In the genomic region with DNA sequence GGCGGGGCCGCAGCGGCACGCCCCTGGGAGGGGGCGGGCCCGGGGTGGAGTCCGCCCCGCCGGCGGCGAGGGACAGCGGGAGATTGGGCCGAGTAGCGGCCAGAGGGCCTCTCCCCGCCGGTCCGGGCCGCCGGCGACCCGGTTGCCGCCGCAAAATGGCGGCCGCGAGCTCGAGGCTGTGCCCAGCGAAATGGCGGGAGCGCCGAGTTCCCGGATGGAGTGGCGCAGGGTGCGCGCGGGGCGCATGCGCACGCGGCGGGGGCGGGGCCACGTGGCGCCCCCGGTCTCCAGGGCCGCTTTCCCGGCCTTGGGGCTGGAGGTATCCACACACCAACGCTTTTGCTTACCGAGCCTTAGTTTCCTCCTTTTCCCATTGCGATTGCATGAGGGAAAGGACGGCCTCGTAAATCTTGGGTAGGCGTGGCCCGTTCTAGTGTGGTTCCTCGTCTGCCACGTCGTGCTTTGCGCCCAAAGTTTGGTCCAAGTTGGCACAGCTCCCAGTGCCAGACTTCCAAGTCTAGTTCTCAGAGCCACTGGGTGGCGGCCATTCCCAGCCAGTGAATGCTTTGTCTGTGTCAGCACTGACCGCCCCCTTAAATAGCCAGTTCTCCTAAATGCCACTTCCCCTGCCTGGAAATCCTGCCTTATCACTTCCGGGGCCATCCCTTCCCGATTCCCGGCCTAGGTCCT, we compare ENCODE assay signal across 1 cellular context.
TF ChIP-seq lines count a peak whose summit lies in the region.

No MANE protein-coding gene starts in this region.

TF ChIP-seq in K562, 482 proteins besides CTCF, POLR2A, EP300 and RAD21 (continued from another document and continues in another):
- TF ChIP-seq NFE2 (IDR thresholded peaks at IDR 0.05; ENCODE audit: low read depth): no peak
- 0 out of 2 replicates have a peak, but pooled peaks have one; percentile 79 for TF ChIP-seq PHB (CRISPR knock-in tag; IDR thresholded peaks at IDR 0.05)
- peak; percentile 92 for TF ChIP-seq E2F3 (CRISPR knock-in tag; IDR thresholded peaks at IDR 0.05)
- TF ChIP-seq MYC (IDR thresholded peaks at IDR 0.05; ENCODE audit: low read depth, low read length): peak; percentile 95
- 0 out of 2 replicates have a peak, but pooled peaks have one; percentile 55 for TF ChIP-seq MYC (CRISPR knock-in tag; IDR thresholded peaks at IDR 0.05; ENCODE audit: borderline replicate concordance, low read depth)
- TF ChIP-seq CTBP1 (IDR thresholded peaks at IDR 0.05; ENCODE audit: borderline replicate concordance): peak; percentile 14; the same call in 1 of the 2 replicates
- TF ChIP-seq TCFL5 (CRISPR knock-in tag; conservative IDR thresholded peaks at IDR 0.05): no peak
- TF ChIP-seq, protein P1, sequence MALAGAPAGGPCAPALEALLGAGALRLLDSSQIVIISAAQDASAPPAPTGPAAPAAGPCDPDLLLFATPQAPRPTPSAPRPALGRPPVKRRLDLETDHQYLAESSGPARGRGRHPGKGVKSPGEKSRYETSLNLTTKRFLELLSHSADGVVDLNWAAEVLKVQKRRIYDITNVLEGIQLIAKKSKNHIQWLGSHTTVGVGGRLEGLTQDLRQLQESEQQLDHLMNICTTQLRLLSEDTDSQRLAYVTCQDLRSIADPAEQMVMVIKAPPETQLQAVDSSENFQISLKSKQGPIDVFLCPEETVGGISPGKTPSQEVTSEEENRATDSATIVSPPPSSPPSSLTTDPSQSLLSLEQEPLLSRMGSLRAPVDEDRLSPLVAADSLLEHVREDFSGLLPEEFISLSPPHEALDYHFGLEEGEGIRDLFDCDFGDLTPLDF (CRISPR knock-in tag; IDR thresholded peaks at IDR 0.05): 0 out of 2 replicates have a peak, but pooled peaks have one; percentile 9
- 0 out of 2 replicates have a peak, but pooled peaks have one; percentile 37 for TF ChIP-seq CREM (IDR thresholded peaks at IDR 0.05; ENCODE audit: low read depth)
- peak; percentile 61; the same call in 1 of the 2 replicates for TF ChIP-seq KAT7 (CRISPR knock-in tag; IDR thresholded peaks at IDR 0.05; ENCODE audit: borderline replicate concordance)
- no peak for TF ChIP-seq SIX5 (IDR thresholded peaks at IDR 0.05; ENCODE audit: borderline replicate concordance in 1 of 2, insufficient read depth in 1 of 2, low read depth in 1 of 2, low read length in 2 of 2)
- TF ChIP-seq LCOR (CRISPR knock-in tag; IDR thresholded peaks at IDR 0.05): no peak
- TF ChIP-seq KDM4B (IDR thresholded peaks at IDR 0.05; ENCODE audit: borderline replicate concordance in 2 of 2, low read depth in 1 of 2): no peak; a peak in 2 of 4 replicates
- TF ChIP-seq CBFA2T2 (conservative IDR thresholded peaks at IDR 0.05): peak; percentile 0; the same call in 1 of the 2 replicates
- TF ChIP-seq ZNF75A (CRISPR knock-in tag; IDR thresholded peaks at IDR 0.05): no peak
- peak; percentile 78 for TF ChIP-seq SUPT5H (IDR thresholded peaks at IDR 0.05)
- no peak for TF ChIP-seq RBM25 (IDR thresholded peaks at IDR 0.05; ENCODE audit: low read depth, low read length, severe bottlenecking)
- 0 out of 2 replicates have a peak, but pooled peaks have one; percentile 26 for TF ChIP-seq GATAD2A (IDR thresholded peaks at IDR 0.05)
- no peak for TF ChIP-seq SLC30A9 (CRISPR knock-in tag; IDR thresholded peaks at IDR 0.05)
- no peak for TF ChIP-seq HNRNPUL1 (IDR thresholded peaks at IDR 0.05; ENCODE audit: low read length)
- TF ChIP-seq HDAC1 (IDR thresholded peaks at IDR 0.05): peak in 1 of 2 experiments; percentile 64; a peak in 2 of 4 replicates
- TF ChIP-seq ZEB2 (IDR thresholded peaks at IDR 0.05): no peak
- no peak for TF ChIP-seq EZH2 (IDR thresholded peaks at IDR 0.05; ENCODE audit: borderline replicate concordance, low read depth, low read length)
- TF ChIP-seq, protein P2, sequence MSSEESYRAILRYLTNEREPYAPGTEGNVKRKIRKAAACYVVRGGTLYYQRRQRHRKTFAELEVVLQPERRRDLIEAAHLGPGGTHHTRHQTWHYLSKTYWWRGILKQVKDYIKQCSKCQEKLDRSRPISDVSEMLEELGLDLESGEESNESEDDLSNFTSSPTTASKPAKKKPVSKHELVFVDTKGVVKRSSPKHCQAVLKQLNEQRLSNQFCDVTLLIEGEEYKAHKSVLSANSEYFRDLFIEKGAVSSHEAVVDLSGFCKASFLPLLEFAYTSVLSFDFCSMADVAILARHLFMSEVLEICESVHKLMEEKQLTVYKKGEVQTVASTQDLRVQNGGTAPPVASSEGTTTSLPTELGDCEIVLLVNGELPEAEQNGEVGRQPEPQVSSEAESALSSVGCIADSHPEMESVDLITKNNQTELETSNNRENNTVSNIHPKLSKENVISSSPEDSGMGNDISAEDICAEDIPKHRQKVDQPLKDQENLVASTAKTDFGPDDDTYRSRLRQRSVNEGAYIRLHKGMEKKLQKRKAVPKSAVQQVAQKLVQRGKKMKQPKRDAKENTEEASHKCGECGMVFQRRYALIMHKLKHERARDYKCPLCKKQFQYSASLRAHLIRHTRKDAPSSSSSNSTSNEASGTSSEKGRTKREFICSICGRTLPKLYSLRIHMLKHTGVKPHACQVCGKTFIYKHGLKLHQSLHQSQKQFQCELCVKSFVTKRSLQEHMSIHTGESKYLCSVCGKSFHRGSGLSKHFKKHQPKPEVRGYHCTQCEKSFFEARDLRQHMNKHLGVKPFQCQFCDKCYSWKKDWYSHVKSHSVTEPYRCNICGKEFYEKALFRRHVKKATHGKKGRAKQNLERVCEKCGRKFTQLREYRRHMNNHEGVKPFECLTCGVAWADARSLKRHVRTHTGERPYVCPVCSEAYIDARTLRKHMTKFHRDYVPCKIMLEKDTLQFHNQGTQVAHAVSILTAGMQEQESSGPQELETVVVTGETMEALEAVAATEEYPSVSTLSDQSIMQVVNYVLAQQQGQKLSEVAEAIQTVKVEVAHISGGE (CRISPR knock-in tag; IDR thresholded peaks at IDR 0.05): 0 out of 6 replicates have a peak, but pooled peaks of 1 of the 3 experiments have one; percentile 57
- TF ChIP-seq, protein P3, sequence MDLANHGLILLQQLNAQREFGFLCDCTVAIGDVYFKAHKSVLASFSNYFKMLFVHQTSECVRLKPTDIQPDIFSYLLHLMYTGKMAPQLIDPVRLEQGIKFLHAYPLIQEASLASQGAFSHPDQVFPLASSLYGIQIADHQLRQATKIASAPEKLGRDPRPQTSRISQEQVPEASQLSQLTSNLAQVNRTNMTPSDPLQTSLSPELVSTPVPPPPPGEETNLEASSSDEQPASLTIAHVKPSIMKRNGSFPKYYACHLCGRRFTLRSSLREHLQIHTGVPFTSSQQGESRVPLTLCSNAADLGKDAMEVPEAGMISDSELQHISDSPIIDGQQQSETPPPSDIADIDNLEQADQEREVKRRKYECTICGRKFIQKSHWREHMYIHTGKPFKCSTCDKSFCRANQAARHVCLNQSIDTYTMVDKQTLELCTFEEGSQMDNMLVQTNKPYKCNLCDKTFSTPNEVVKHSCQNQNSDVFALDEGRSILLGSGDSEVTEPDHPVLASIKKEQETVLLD (IDR thresholded peaks at IDR 0.05): peak; percentile 69; the same call in 1 of the 2 replicates
- TF ChIP-seq MTA3 (IDR thresholded peaks at IDR 0.05; ENCODE audit: borderline replicate concordance): no peak
- no peak for TF ChIP-seq ZNF232 (CRISPR knock-in tag; IDR thresholded peaks at IDR 0.05)
- peak; percentile 82 for TF ChIP-seq DMBX1 (CRISPR knock-in tag; IDR thresholded peaks at IDR 0.05; ENCODE audit: borderline replicate concordance)
- peak; percentile 95 for TF ChIP-seq RBM22 (IDR thresholded peaks at IDR 0.05; ENCODE audit: low read depth, low read length, poor library complexity, severe bottlenecking)
- peak; percentile 93 for TF ChIP-seq MXI1 (IDR thresholded peaks at IDR 0.05; ENCODE audit: low read depth, low read length)
- TF ChIP-seq POLR3G (IDR thresholded peaks at IDR 0.05; ENCODE audit: extremely low read depth, insufficient read length, insufficient replicate concordance): no peak
- TF ChIP-seq, protein P4, sequence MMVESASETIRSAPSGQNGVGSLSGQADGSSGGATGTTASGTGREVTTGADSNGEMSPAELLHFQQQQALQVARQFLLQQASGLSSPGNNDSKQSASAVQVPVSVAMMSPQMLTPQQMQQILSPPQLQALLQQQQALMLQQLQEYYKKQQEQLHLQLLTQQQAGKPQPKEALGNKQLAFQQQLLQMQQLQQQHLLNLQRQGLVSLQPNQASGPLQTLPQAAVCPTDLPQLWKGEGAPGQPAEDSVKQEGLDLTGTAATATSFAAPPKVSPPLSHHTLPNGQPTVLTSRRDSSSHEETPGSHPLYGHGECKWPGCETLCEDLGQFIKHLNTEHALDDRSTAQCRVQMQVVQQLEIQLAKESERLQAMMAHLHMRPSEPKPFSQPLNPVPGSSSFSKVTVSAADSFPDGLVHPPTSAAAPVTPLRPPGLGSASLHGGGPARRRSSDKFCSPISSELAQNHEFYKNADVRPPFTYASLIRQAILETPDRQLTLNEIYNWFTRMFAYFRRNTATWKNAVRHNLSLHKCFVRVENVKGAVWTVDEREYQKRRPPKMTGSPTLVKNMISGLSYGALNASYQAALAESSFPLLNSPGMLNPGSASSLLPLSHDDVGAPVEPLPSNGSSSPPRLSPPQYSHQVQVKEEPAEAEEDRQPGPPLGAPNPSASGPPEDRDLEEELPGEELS (CRISPR knock-in tag; IDR thresholded peaks at IDR 0.05; ENCODE audit: borderline replicate concordance): peak; percentile 23; the same call in 1 of the 2 replicates
- TF ChIP-seq TCF7L2 (IDR thresholded peaks at IDR 0.05; ENCODE audit: low read depth, low read length): no peak
- no peak for TF ChIP-seq MYNN (IDR thresholded peaks at IDR 0.05)
- no peak for TF ChIP-seq MYNN (CRISPR knock-in tag; IDR thresholded peaks at IDR 0.05)
- TF ChIP-seq, protein P5, sequence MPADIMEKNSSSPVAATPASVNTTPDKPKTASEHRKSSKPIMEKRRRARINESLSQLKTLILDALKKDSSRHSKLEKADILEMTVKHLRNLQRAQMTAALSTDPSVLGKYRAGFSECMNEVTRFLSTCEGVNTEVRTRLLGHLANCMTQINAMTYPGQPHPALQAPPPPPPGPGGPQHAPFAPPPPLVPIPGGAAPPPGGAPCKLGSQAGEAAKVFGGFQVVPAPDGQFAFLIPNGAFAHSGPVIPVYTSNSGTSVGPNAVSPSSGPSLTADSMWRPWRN (IDR thresholded peaks at IDR 0.05; ENCODE audit: low read depth): no peak
- no peak for TF ChIP-seq ZNF695 (CRISPR knock-in tag; IDR thresholded peaks at IDR 0.05)
- TF ChIP-seq STAT5B (CRISPR knock-in tag; IDR thresholded peaks at IDR 0.05): no peak
- no peak for TF ChIP-seq ZNF24 (IDR thresholded peaks at IDR 0.05)
- no peak for TF ChIP-seq ZNF584 (CRISPR knock-in tag; IDR thresholded peaks at IDR 0.05; ENCODE audit: low read depth)
- TF ChIP-seq ADNP (tag; IDR thresholded peaks at IDR 0.05): no peak
- TF ChIP-seq, protein P6, sequence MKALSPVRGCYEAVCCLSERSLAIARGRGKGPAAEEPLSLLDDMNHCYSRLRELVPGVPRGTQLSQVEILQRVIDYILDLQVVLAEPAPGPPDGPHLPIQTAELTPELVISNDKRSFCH (CRISPR knock-in tag; IDR thresholded peaks at IDR 0.05): no peak
- TF ChIP-seq, protein P6 (tag; IDR thresholded peaks at IDR 0.05): peak; percentile 78
- TF ChIP-seq, protein P7, sequence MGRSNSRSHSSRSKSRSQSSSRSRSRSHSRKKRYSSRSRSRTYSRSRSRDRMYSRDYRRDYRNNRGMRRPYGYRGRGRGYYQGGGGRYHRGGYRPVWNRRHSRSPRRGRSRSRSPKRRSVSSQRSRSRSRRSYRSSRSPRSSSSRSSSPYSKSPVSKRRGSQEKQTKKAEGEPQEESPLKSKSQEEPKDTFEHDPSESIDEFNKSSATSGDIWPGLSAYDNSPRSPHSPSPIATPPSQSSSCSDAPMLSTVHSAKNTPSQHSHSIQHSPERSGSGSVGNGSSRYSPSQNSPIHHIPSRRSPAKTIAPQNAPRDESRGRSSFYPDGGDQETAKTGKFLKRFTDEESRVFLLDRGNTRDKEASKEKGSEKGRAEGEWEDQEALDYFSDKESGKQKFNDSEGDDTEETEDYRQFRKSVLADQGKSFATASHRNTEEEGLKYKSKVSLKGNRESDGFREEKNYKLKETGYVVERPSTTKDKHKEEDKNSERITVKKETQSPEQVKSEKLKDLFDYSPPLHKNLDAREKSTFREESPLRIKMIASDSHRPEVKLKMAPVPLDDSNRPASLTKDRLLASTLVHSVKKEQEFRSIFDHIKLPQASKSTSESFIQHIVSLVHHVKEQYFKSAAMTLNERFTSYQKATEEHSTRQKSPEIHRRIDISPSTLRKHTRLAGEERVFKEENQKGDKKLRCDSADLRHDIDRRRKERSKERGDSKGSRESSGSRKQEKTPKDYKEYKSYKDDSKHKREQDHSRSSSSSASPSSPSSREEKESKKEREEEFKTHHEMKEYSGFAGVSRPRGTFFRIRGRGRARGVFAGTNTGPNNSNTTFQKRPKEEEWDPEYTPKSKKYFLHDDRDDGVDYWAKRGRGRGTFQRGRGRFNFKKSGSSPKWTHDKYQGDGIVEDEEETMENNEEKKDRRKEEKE (IDR thresholded peaks at IDR 0.05; ENCODE audit: borderline replicate concordance in 1 of 2, control insufficient read depth in 1 of 2, low read depth in 2 of 2, low read length in 1 of 2): peak in 1 of 2 experiments; percentile 87; a peak in 2 of 4 replicates
- TF ChIP-seq, protein P8, sequence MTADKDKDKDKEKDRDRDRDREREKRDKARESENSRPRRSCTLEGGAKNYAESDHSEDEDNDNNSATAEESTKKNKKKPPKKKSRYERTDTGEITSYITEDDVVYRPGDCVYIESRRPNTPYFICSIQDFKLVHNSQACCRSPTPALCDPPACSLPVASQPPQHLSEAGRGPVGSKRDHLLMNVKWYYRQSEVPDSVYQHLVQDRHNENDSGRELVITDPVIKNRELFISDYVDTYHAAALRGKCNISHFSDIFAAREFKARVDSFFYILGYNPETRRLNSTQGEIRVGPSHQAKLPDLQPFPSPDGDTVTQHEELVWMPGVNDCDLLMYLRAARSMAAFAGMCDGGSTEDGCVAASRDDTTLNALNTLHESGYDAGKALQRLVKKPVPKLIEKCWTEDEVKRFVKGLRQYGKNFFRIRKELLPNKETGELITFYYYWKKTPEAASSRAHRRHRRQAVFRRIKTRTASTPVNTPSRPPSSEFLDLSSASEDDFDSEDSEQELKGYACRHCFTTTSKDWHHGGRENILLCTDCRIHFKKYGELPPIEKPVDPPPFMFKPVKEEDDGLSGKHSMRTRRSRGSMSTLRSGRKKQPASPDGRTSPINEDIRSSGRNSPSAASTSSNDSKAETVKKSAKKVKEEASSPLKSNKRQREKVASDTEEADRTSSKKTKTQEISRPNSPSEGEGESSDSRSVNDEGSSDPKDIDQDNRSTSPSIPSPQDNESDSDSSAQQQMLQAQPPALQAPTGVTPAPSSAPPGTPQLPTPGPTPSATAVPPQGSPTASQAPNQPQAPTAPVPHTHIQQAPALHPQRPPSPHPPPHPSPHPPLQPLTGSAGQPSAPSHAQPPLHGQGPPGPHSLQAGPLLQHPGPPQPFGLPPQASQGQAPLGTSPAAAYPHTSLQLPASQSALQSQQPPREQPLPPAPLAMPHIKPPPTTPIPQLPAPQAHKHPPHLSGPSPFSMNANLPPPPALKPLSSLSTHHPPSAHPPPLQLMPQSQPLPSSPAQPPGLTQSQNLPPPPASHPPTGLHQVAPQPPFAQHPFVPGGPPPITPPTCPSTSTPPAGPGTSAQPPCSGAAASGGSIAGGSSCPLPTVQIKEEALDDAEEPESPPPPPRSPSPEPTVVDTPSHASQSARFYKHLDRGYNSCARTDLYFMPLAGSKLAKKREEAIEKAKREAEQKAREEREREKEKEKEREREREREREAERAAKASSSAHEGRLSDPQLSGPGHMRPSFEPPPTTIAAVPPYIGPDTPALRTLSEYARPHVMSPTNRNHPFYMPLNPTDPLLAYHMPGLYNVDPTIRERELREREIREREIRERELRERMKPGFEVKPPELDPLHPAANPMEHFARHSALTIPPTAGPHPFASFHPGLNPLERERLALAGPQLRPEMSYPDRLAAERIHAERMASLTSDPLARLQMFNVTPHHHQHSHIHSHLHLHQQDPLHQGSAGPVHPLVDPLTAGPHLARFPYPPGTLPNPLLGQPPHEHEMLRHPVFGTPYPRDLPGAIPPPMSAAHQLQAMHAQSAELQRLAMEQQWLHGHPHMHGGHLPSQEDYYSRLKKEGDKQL (CRISPR knock-in tag; IDR thresholded peaks at IDR 0.05; ENCODE audit: borderline replicate concordance): no peak
